Comparison of ENCODE assay signal across 21 cellular contexts in genomic region chr4:138451264-138451663, GRCh38.
DNase-seq lines count a peak whose midpoint lies in the region; ATAC-seq and TF ChIP-seq lines count a peak whose summit lies in the region.
"Had no signal": no experiment of that assay in that cellular context is flagged by ENCODE, and none has a peak within 500 bp of the region (broad histone marks: within the 10 kb centered on the region; RNA-seq: fewer than 3 reads in every experiment).

No MANE protein-coding gene starts in this region.

- no peak overlapping the region for H3K4me3 ChIP-seq in Jurkat, Clone E6-1 (ENCODE audit: low read length)
- H3K4me3 ChIP-seq in neutrophil (ENCODE audit: low read depth in 1 of 2, low read length in 1 of 2): no peak overlapping the region
- H3K4me3 ChIP-seq: BLaER1 had no signal

- no peaks in the 10 kb centered on the region for H3K36me3 ChIP-seq in neutrophil
- H3K36me3 ChIP-seq: BE2C, BLaER1 had no signal

- H3K4me3 Mint-ChIP-seq in endothelial cell (ENCODE audit: unreplicated experiment): no peak overlapping the region
- H3K4me3 Mint-ChIP-seq: CD14-positive monocyte; CD4-positive, alpha-beta memory T cell; CD4-positive, CD25-positive, alpha-beta regulatory T cell; CD8-positive, alpha-beta memory T cell had no signal

- H3K9me3 Mint-ChIP-seq in endothelial cell (ENCODE audit: unreplicated experiment): no peaks in the 10 kb centered on the region

- H3K9me3 ChIP-seq in neutrophil: no peaks in the 10 kb centered on the region
- H3K9me3 ChIP-seq: BE2C, BLaER1 had no signal

- peak overlapping the region; percentile 48 for H3K27ac ChIP-seq in neutrophil
- H3K27ac ChIP-seq: BLaER1 had no signal

- peaks cover 15% of the 10 kb centered on the region for H3K4me1 Mint-ChIP-seq in endothelial cell (ENCODE audit: unreplicated experiment)
- H3K4me1 Mint-ChIP-seq: CD4-positive, alpha-beta memory T cell; CD4-positive, CD25-positive, alpha-beta regulatory T cell; CD8-positive, alpha-beta memory T cell had no signal

- TF ChIP-seq CTCF in endothelial cell (IDR thresholded peaks at IDR 0.05; ENCODE audit: unreplicated experiment) (no peak), neutrophil (IDR thresholded peaks at IDR 0.05) (no peak)

- ATAC-seq in HG03196 (IDR thresholded peaks at IDR 0.05; ENCODE audit: unreplicated experiment): no peak

- H3K36me3 Mint-ChIP-seq in endothelial cell (ENCODE audit: low read depth, unreplicated experiment): no peaks in the 10 kb centered on the region
- H3K36me3 Mint-ChIP-seq: CD14-positive monocyte; CD4-positive, alpha-beta memory T cell; CD4-positive, CD25-positive, alpha-beta regulatory T cell; CD8-positive, alpha-beta memory T cell had no signal

- H3K4me1 ChIP-seq in neutrophil (ENCODE audit: control insufficient read depth in 1 of 2, insufficient read depth in 1 of 2, low read depth in 1 of 2, low read length in 1 of 2): peaks cover 13 to 17% of the 10 kb centered on the region in 2 experiments
- H3K4me1 ChIP-seq: BE2C, BLaER1 had no signal

- H3K27me3 Mint-ChIP-seq in endothelial cell (ENCODE audit: unreplicated experiment): peaks cover 2% of the 10 kb centered on the region
- H3K27me3 Mint-ChIP-seq: CD4-positive, CD25-positive, alpha-beta regulatory T cell; CD8-positive, alpha-beta memory T cell had no signal

- no peaks in the 10 kb centered on the region for H3K27me3 ChIP-seq in neutrophil
- H3K27me3 ChIP-seq: BE2C, BLaER1 had no signal

- DNase-seq in Jurkat, Clone E6-1 (ENCODE audit: low read depth, low spot score): peak; percentile 44
- DNase-seq in endothelial cell (ENCODE audit: low spot score): no peak
- DNase-seq in NCI-H345 treated with DMSO at 0.1 percent for 48 hours (lab: John Stamatoyannopoulos, UW; ENCODE audit: unreplicated experiment): no peak
- no peak for DNase-seq in NCI-H774 (lab: John Stamatoyannopoulos, UW)
- DNase-seq: 8988T; ACHN; BE2C; C1 segment of cervical spinal cord; CD4-positive, alpha-beta memory T cell; CD4-positive, CD25-positive, alpha-beta regulatory T cell; CD8-positive, alpha-beta memory T cell; COR-L47; DMS 273 treated with DMSO at 0.1 percent for 48 hours; DMS153; DMS53; DMS79; GF-D8 had no signal

- peak overlapping the region; percentile 39 for H3K27ac Mint-ChIP-seq in endothelial cell (ENCODE audit: unreplicated experiment)
- H3K27ac Mint-ChIP-seq: CD14-positive monocyte; CD4-positive, alpha-beta memory T cell; CD4-positive, CD25-positive, alpha-beta regulatory T cell; CD8-positive, alpha-beta memory T cell had no signal
